Comparison of ENCODE assay signal across 11 cellular contexts in genomic region chr3:62954579-62954978, GRCh38.
DNase-seq lines count a peak whose midpoint lies in the region; ATAC-seq and TF ChIP-seq lines count a peak whose summit lies in the region.
"Had no signal": no experiment of that assay in that cellular context is flagged by ENCODE, and none has a peak within 500 bp of the region (broad histone marks: within the 10 kb centered on the region; RNA-seq: fewer than 3 reads in every experiment).

No MANE protein-coding gene starts in this region.

- DNase-seq in HCEC 1CT (peak; percentile 15), globus pallidus (ENCODE audit: low spot score) (peak; percentile 20), SW480 (ENCODE audit: low spot score) (no peak), CD1c-positive myeloid dendritic cell (ENCODE audit: extremely low spot score) (no peak), GM13977 (ENCODE audit: low spot score) (no peak)
- no peak for DNase-seq in stimulated activated CD4-positive, alpha-beta T cell treated with anti-CD3 and anti-CD28 coated beads, Interleukin-2, amount 100 ng/mL, for 24 hours
- DNase-seq: COR-L47; stimulated activated CD4-positive, alpha-beta T cell treated with anti-CD3 and anti-CD28 coated beads, Interleukin-15, amount 100 ng/mL, for 24 hours; stimulated activated naive CD8-positive, alpha-beta T cell treated with anti-CD3 and anti-CD28 coated beads, Interleukin-15, amount 100 ng/mL, for 72 hours had no signal

- no peak for TF ChIP-seq CTCF in GM13977 (IDR thresholded peaks at IDR 0.05; ENCODE audit: extremely low read depth, insufficient read depth, missing control alignments)

- in situ Hi-C loops in GM13977 (cut with MboI; ENCODE audit: low pct_unique_long_range_greater_than_20kb, low sequenced_read_pairs, unreplicated experiment): no loop called here

- ATAC-seq in GM18873 (IDR thresholded peaks at IDR 0.05; ENCODE audit: low FRiP score, unreplicated experiment) (peak; percentile 95), HG03565 (IDR thresholded peaks at IDR 0.05; ENCODE audit: unreplicated experiment) (peak; percentile 85)
- ATAC-seq: stimulated activated naive CD8-positive, alpha-beta T cell treated with anti-CD3 and anti-CD28 coated beads, Interleukin-15, amount 100 ng/mL, for 72 hours had no signal

Comparison
In these comparisons a context has a peak if more than half of its experiments do, and no peak if none do; other contexts are left out.
1. DNase-seq: peak in HCEC 1CT (single experiment) and globus pallidus (single experiment); none in stimulated activated CD4-positive, alpha-beta T cell treated with anti-CD3 and anti-CD28 coated beads, Interleukin-2, amount 100 ng/mL, for 24 hours (0 of 2), SW480 (single experiment), CD1c-positive myeloid dendritic cell (single experiment) and GM13977 (single experiment).